In the genomic region with DNA sequence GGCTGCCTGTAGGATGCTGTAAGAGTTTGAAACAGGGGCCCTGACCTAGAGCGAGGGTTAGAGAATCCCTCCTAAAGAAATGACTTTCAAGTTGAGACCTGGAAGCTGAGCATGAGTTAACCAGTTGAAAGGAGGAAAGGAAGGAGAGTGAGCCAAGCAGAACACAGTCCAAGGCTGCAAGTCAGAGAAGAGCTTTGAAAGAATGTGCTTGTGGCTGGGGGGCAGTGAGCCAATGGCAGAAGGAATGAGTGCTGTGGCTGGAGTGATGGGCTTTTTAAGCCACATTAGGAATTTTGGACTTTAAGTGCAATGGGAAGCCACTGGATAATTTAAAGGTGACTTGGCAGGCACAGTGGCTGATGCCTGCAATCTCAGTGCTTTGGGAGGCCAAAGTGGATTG, we compare ENCODE assay signal across 11 cellular contexts. TPM values are rescaled to one million over a fixed set of nuclear protein-coding genes. Genes with fewer than 3 reads are reported as not detected.
DNase-seq lines count a peak whose midpoint lies in the region; ATAC-seq and TF ChIP-seq lines count a peak whose summit lies in the region.
"Had no signal": no experiment of that assay in that cellular context is flagged by ENCODE, and none has a peak within 500 bp of the region (broad histone marks: within the 10 kb centered on the region; RNA-seq: fewer than 3 reads in every experiment).

No MANE protein-coding gene starts in this region.

- peak overlapping the region; percentile 15 to 80 (median 49) for H3K4me3 Mint-ChIP-seq in CD8-positive, alpha-beta memory T cell
- H3K4me3 Mint-ChIP-seq in endodermal cell: no peak overlapping the region
- H3K4me3 Mint-ChIP-seq in progenitor cell of endocrine pancreas (ENCODE audit: low read depth): no peak overlapping the region

- no peaks in the 10 kb centered on the region for H3K27me3 Mint-ChIP-seq in CD8-positive, alpha-beta memory T cell
- H3K27me3 Mint-ChIP-seq in endodermal cell (ENCODE audit: insufficient read depth) (no peaks in the 10 kb centered on the region), progenitor cell of endocrine pancreas (no peaks in the 10 kb centered on the region)

- H3K27ac ChIP-seq in CD8-positive, alpha-beta memory T cell (ENCODE audit: low read depth, low read length): no peak overlapping the region
- H3K27ac ChIP-seq in OCI-LY1 (ENCODE audit: low read depth, low read length, poor library complexity, severe bottlenecking) (peak overlapping the region; percentile 77), endodermal cell (ENCODE audit: low read depth, low read length) (no peak overlapping the region)

- peak overlapping the region; percentile 84 to 98 (median 94) for H3K27ac Mint-ChIP-seq in CD8-positive, alpha-beta memory T cell
- H3K27ac Mint-ChIP-seq in endodermal cell (no peak overlapping the region), progenitor cell of endocrine pancreas (peak overlapping the region; percentile 40)

- no peaks in the 10 kb centered on the region for H4K20me1 ChIP-seq in OCI-LY1 (ENCODE audit: insufficient read depth, low read length)

- H3K9me2 ChIP-seq in OCI-LY1 (ENCODE audit: low read depth, low read length): no peaks in the 10 kb centered on the region

- H3K4me2 ChIP-seq in OCI-LY1 (ENCODE audit: low read length): no peak overlapping the region

- POLR2A ChIA-PET in CD8-positive, alpha-beta memory T cell (lab: Charles Lee): interaction anchor here (0.6 to 4.5 kb wide), 3 partner anchors 11 to 77 kb away, joined by 3 to 127 read pairs (median 63); partner anchors contain the start of gene CDKN1B

- no peaks in the 10 kb centered on the region for H3K27me3 ChIP-seq in CD8-positive, alpha-beta memory T cell (ENCODE audit: insufficient read depth, low read length, poor library complexity, severe bottlenecking)
- H3K27me3 ChIP-seq in OCI-LY1 (ENCODE audit: insufficient read depth, low read length) (no peaks in the 10 kb centered on the region), endodermal cell (ENCODE audit: control insufficient read depth, insufficient read depth, low read length, poor library complexity, severe bottlenecking) (no peaks in the 10 kb centered on the region)

- H3F3A ChIP-seq in OCI-LY1 (ENCODE audit: insufficient read depth, low read length): no peaks in the 10 kb centered on the region

- no peak for TF ChIP-seq CTCF in OCI-LY1 (IDR thresholded peaks at IDR 0.05; ENCODE audit: low read length)
- TF ChIP-seq CTCF in endodermal cell (conservative IDR thresholded peaks at IDR 0.05): no peak
- no peak for TF ChIP-seq CTCF in progenitor cell of endocrine pancreas (IDR thresholded peaks at IDR 0.05; ENCODE audit: unreplicated experiment)

- peaks cover 31 to 50% (median 49%) of the 10 kb centered on the region in 3 donors for H3K4me1 Mint-ChIP-seq in CD8-positive, alpha-beta memory T cell
- peaks cover 42% of the 10 kb centered on the region for H3K4me1 Mint-ChIP-seq in endodermal cell
- peaks cover 18% of the 10 kb centered on the region for H3K4me1 Mint-ChIP-seq in progenitor cell of endocrine pancreas (ENCODE audit: low read depth)

- no peak for DNase-seq in CD8-positive, alpha-beta memory T cell
- DNase-seq in endodermal cell (peak; percentile 35), progenitor cell of endocrine pancreas (ENCODE audit: low spot score, unreplicated experiment) (no peak), NCI-H748 (lab: John Stamatoyannopoulos, UW; ENCODE audit: unreplicated experiment) (no peak)
- DNase-seq: RPMI8226; stimulated activated CD4-positive, alpha-beta T cell treated with anti-CD3 and anti-CD28 coated beads, Interleukin-2, amount 100 ng/mL, for 48 hours had no signal

- H3K36me3 Mint-ChIP-seq in CD8-positive, alpha-beta memory T cell: peaks cover 0 to 5% (median 3%) of the 10 kb centered on the region in 3 donors
- H3K36me3 Mint-ChIP-seq in endodermal cell (ENCODE audit: low read depth) (no peaks in the 10 kb centered on the region), progenitor cell of endocrine pancreas (ENCODE audit: insufficient read depth) (peaks cover 3% of the 10 kb centered on the region)

- no peaks in the 10 kb centered on the region for H3K36me3 ChIP-seq in CD8-positive, alpha-beta memory T cell (ENCODE audit: insufficient read depth, low read length)
- H3K36me3 ChIP-seq in OCI-LY1 (ENCODE audit: insufficient read depth, low read length) (peaks cover 9% of the 10 kb centered on the region; the same call in 1 of the 2 replicates), endodermal cell (ENCODE audit: control insufficient read depth, insufficient read depth, low read length) (no peaks in the 10 kb centered on the region)

- H3K4me1 ChIP-seq in CD8-positive, alpha-beta memory T cell (ENCODE audit: insufficient read depth, low read length): peaks cover 34% of the 10 kb centered on the region
- peaks cover 38% of the 10 kb centered on the region for H3K4me1 ChIP-seq in OCI-LY1 (ENCODE audit: insufficient read depth, low read length, severe bottlenecking)
- peaks cover 5% of the 10 kb centered on the region for H3K4me1 ChIP-seq in endodermal cell (ENCODE audit: control insufficient read depth, insufficient read depth, low read length)

- CTCF ChIA-PET in CD8-positive, alpha-beta memory T cell (lab: Charles Lee): interaction anchor here (2.6 to 5.1 kb wide), 8 partner anchors 10 to 377 kb away, joined by 12 to 86 read pairs (median 44); partner anchors contain the start of genes BORCS5 and CDKN1B

- WGBS in endodermal cell (ENCODE audit: insufficient coverage in 1 of 2, insufficient read length in 1 of 2), 2 experiments: 88% methylated on average over 1 of the region's 1 CpG; no CpG with 5 or more reads in 1 of the 2 experiments

- ATAC-seq in HG03571 (IDR thresholded peaks at IDR 0.05; ENCODE audit: unreplicated experiment) (no peak), GM21515 (IDR thresholded peaks at IDR 0.05; ENCODE audit: unreplicated experiment) (no peak), HG03469 (IDR thresholded peaks at IDR 0.05; ENCODE audit: unreplicated experiment) (no peak)
- ATAC-seq: left lobe of liver had no signal

- no peaks in the 10 kb centered on the region for H3K9me3 ChIP-seq in CD8-positive, alpha-beta memory T cell (ENCODE audit: low read length)
- H3K9me3 ChIP-seq in OCI-LY1 (ENCODE audit: low read length): no peaks in the 10 kb centered on the region
- no peaks in the 10 kb centered on the region for H3K9me3 ChIP-seq in endodermal cell (ENCODE audit: control insufficient read depth, low read length)

- H3K4me3 ChIP-seq in CD8-positive, alpha-beta memory T cell (ENCODE audit: low read length): no peak overlapping the region
- H3K4me3 ChIP-seq in OCI-LY1 (ENCODE audit: low read depth, low read length, poor library complexity, severe bottlenecking): no peak overlapping the region
- no peak overlapping the region for H3K4me3 ChIP-seq in endodermal cell (ENCODE audit: low read length)

- H3K9me3 Mint-ChIP-seq in CD8-positive, alpha-beta memory T cell: no peaks in the 10 kb centered on the region
- H3K9me3 Mint-ChIP-seq in endodermal cell (no peaks in the 10 kb centered on the region), progenitor cell of endocrine pancreas (ENCODE audit: low read depth) (no peaks in the 10 kb centered on the region)

- H3K79me2 ChIP-seq in OCI-LY1 (ENCODE audit: insufficient read depth, low read length): 0 out of 2 replicates have a peak, but pooled peaks cover 5% of the 10 kb centered on the region

- H2AFZ ChIP-seq in OCI-LY1 (ENCODE audit: low read length): no peak overlapping the region

- H3K9ac ChIP-seq in OCI-LY1 (ENCODE audit: low read length) (no peak overlapping the region), endodermal cell (ENCODE audit: extremely low read depth, low read length, poor library complexity, severe bottlenecking) (no peak overlapping the region)

RNA-seq across cellular contexts. Expression of gene CDKN1B, which starts 18.1 kb away (rescaled TPM):
- 10 to 100 TPM; 47.1 to 48.7 TPM for total RNA-seq in CD8-positive, alpha-beta memory T cell
- 10.0 TPM for polyA plus RNA-seq in CD8-positive, alpha-beta memory T cell
- 10 to 100 TPM; 40.1 to 63.9 TPM for total RNA-seq in endodermal cell
- 52.2 TPM for polyA plus RNA-seq in endodermal cell (2013, experiment 1 of 2)
- polyA plus RNA-seq in endodermal cell (2013, experiment 2 of 2): 53.2 TPM
- 36.7 and 40.8 TPM in 2 replicates for total RNA-seq in progenitor cell of endocrine pancreas

RNA-seq across cellular contexts. Expression of gene GPR19, which starts 39.3 kb away (rescaled TPM):
- 1 to 10 TPM; 9.1 TPM for total RNA-seq in CD8-positive, alpha-beta memory T cell
- 1.3 TPM for polyA plus RNA-seq in CD8-positive, alpha-beta memory T cell
- total RNA-seq in endodermal cell (1 to 10 TPM; 5.4 to 7.2 TPM), progenitor cell of endocrine pancreas (1.2 and 2.0 TPM in 2 replicates)
- 15.4 TPM for polyA plus RNA-seq in endodermal cell (2013, experiment 1 of 2)
- polyA plus RNA-seq in endodermal cell (2013, experiment 2 of 2): 11.8 TPM

RNA-seq across cellular contexts. Expression of gene APOLD1, which starts 50.2 kb away (rescaled TPM):
- total RNA-seq in CD8-positive, alpha-beta memory T cell: 1 to 10 TPM; 2.7 TPM
- polyA plus RNA-seq in CD8-positive, alpha-beta memory T cell: 0.68 TPM
- total RNA-seq in endodermal cell: 1 to 10 TPM; 1.8 to 3.2 TPM
- polyA plus RNA-seq in endodermal cell (2013, experiment 1 of 2): 8.8 TPM
- polyA plus RNA-seq in endodermal cell (2013, experiment 2 of 2): 7.7 TPM
- 5.3 and 5.4 TPM in 2 replicates for total RNA-seq in progenitor cell of endocrine pancreas

Comparison
In these comparisons a context has a peak if more than half of its experiments do, and no peak if none do; other contexts are left out.
1. H3K4me3 Mint-ChIP-seq: peak in CD8-positive, alpha-beta memory T cell (7 of 7); none in endodermal cell (single experiment) and progenitor cell of endocrine pancreas (single experiment).